In genomic region chr12:51590347-51591019, GRCh38 we compare ENCODE assay signal across 8 cellular contexts. TPM values are rescaled to one million over a fixed set of nuclear protein-coding genes. Genes with fewer than 3 reads are reported as not detected.
DNase-seq lines count a peak whose midpoint lies in the region; TF ChIP-seq lines count a peak whose summit lies in the region.

No MANE protein-coding gene starts in this region.

- H3K4me3 ChIP-seq in OCI-LY1 (ENCODE audit: low read depth, low read length, poor library complexity, severe bottlenecking) (peak overlapping the region; percentile 56), fibroblast of mammary gland (ENCODE audit: control insufficient read depth, low read depth, low read length) (peak overlapping the region; percentile 58), neural cell (ENCODE audit: low read length) (peak overlapping the region; percentile 68)

- peaks cover 10% of the 10 kb centered on the region for H3K4me1 Mint-ChIP-seq in stimulated activated naive CD8-positive, alpha-beta T cell treated with anti-CD3 and anti-CD28 coated beads, Interleukin-15, Interleukin-2, amounts not matched to agents 100 ng/mL and 50 ng/mL, for 24 hours (ENCODE audit: low read depth)

- peaks cover 51% of the 10 kb centered on the region for H3K27me3 Mint-ChIP-seq in stimulated activated naive CD8-positive, alpha-beta T cell treated with anti-CD3 and anti-CD28 coated beads, Interleukin-15, Interleukin-2, amounts not matched to agents 100 ng/mL and 50 ng/mL, for 24 hours

- peak; percentile 17 for TF ChIP-seq EP300 in neural cell (conservative IDR thresholded peaks at IDR 0.05; ENCODE audit: poor library complexity, severe bottlenecking)

- H2AFZ ChIP-seq in OCI-LY1 (ENCODE audit: low read length), result no peak overlapping the region
- H2AFZ ChIP-seq in neural cell (ENCODE audit: low read depth, low read length), result no peak overlapping the region

- TF ChIP-seq CTCF in OCI-LY1 (IDR thresholded peaks at IDR 0.05; ENCODE audit: low read length) (peak; percentile 24; the same call in 1 of the 2 replicates), fibroblast of mammary gland (conservative IDR thresholded peaks at IDR 0.05; ENCODE audit: control insufficient read depth, insufficient read depth, low read depth, low read length) (peak; percentile 25), neural cell (IDR thresholded peaks at IDR 0.05; ENCODE audit: poor library complexity, severe bottlenecking) (peak; percentile 90)

- no peaks in the 10 kb centered on the region for H3K9me2 ChIP-seq in OCI-LY1 (ENCODE audit: low read depth, low read length)
- no peaks in the 10 kb centered on the region for H3K9me2 ChIP-seq in neural cell (ENCODE audit: insufficient read depth, low read length)

- peak overlapping the region; percentile 86 for H3K4me3 Mint-ChIP-seq in stimulated activated naive CD8-positive, alpha-beta T cell treated with anti-CD3 and anti-CD28 coated beads, Interleukin-15, Interleukin-2, amounts not matched to agents 100 ng/mL and 50 ng/mL, for 24 hours

- H3F3A ChIP-seq in OCI-LY1 (ENCODE audit: insufficient read depth, low read length), result no peaks in the 10 kb centered on the region
- no peaks in the 10 kb centered on the region for H3F3A ChIP-seq in neural cell (ENCODE audit: insufficient read depth, low read length, poor library complexity, severe bottlenecking)

- H3K79me2 ChIP-seq in OCI-LY1 (ENCODE audit: insufficient read depth, low read length), result no peaks in the 10 kb centered on the region
- peaks cover 33% of the 10 kb centered on the region for H3K79me2 ChIP-seq in neural cell (replicated peaks; ENCODE audit: insufficient read depth, low read length)

- H3K27me3 ChIP-seq in OCI-LY1 (ENCODE audit: insufficient read depth, low read length) (no peaks in the 10 kb centered on the region; the same call in 1 of the 2 replicates), neural cell (ENCODE audit: insufficient read depth, low read depth, low read length) (no peaks in the 10 kb centered on the region)

- TF ChIP-seq RAD21 in neural cell (conservative IDR thresholded peaks at IDR 0.05), result no peak

- no peak overlapping the region for H3K27ac ChIP-seq in OCI-LY1 (ENCODE audit: low read depth, low read length, poor library complexity, severe bottlenecking)
- H3K27ac ChIP-seq in neural cell (ENCODE audit: low read length), result peak overlapping the region; percentile 1

- peak overlapping the region; percentile 68 for H3K4me2 ChIP-seq in OCI-LY1 (ENCODE audit: low read length)
- H3K4me2 ChIP-seq in neural cell (ENCODE audit: low read length), result peak overlapping the region; percentile 13

- H3K9ac ChIP-seq in OCI-LY1 (ENCODE audit: low read length) (peak overlapping the region; percentile 30; the same call in 1 of the 2 replicates), neural cell (ENCODE audit: low read length) (peak overlapping the region; percentile 52)

- peak overlapping the region; percentile 92 for H3K27ac Mint-ChIP-seq in stimulated activated naive CD8-positive, alpha-beta T cell treated with anti-CD3 and anti-CD28 coated beads, Interleukin-15, Interleukin-2, amounts not matched to agents 100 ng/mL and 50 ng/mL, for 24 hours

- no peaks in the 10 kb centered on the region for H3K9me3 Mint-ChIP-seq in stimulated activated naive CD8-positive, alpha-beta T cell treated with anti-CD3 and anti-CD28 coated beads, Interleukin-15, Interleukin-2, amounts not matched to agents 100 ng/mL and 50 ng/mL, for 24 hours

- H3K36me3 Mint-ChIP-seq in stimulated activated naive CD8-positive, alpha-beta T cell treated with anti-CD3 and anti-CD28 coated beads, Interleukin-15, Interleukin-2, amounts not matched to agents 100 ng/mL and 50 ng/mL, for 24 hours (ENCODE audit: low read depth), result no peaks in the 10 kb centered on the region

- H4K20me1 ChIP-seq in OCI-LY1 (ENCODE audit: insufficient read depth, low read length) (no peaks in the 10 kb centered on the region), neural cell (ENCODE audit: insufficient read depth) (no peaks in the 10 kb centered on the region)

- no peaks in the 10 kb centered on the region for H3K9me3 ChIP-seq in OCI-LY1 (ENCODE audit: low read length)
- no peaks in the 10 kb centered on the region for H3K9me3 ChIP-seq in neural cell (ENCODE audit: low read length)

- H3K36me3 ChIP-seq in OCI-LY1 (ENCODE audit: insufficient read depth, low read length) (no peaks in the 10 kb centered on the region), neural cell (ENCODE audit: insufficient read depth, low read length) (no peaks in the 10 kb centered on the region)

- DNase-seq in AG20443 (ENCODE audit: low spot score), result peak; percentile 96
- peak; percentile 57 for DNase-seq in GM19240 (ENCODE audit: insufficient read length, low spot score)
- peak; percentile 81 for DNase-seq in HuH-7 (ENCODE audit: low spot score)
- DNase-seq in activated T-helper 1 cell treated with Interleukin-2 at 50 U/mL for 16 hours (ENCODE audit: low read depth), result peak; percentile 50
- peak; percentile 64 for DNase-seq in fibroblast of mammary gland (ENCODE audit: low read depth)

- peaks cover 7% of the 10 kb centered on the region for H3K4me1 ChIP-seq in OCI-LY1 (ENCODE audit: insufficient read depth, low read length, severe bottlenecking)

TF ChIP-seq in neural cell, 6 proteins besides CTCF, POLR2A, EP300 and RAD21:
- TF ChIP-seq SMC3 (conservative IDR thresholded peaks at IDR 0.05; ENCODE audit: poor library complexity), result peak; percentile 62
- no peak for TF ChIP-seq REST (IDR thresholded peaks at IDR 0.05; ENCODE audit: borderline replicate concordance)
- no peak for TF ChIP-seq EZH2 (IDR thresholded peaks at IDR 0.05; ENCODE audit: borderline replicate concordance, insufficient read depth, low read length, poor library complexity, severe bottlenecking)
- TF ChIP-seq MXI1 (conservative IDR thresholded peaks at IDR 0.05; ENCODE audit: poor library complexity, severe bottlenecking), result peak; percentile 29
TF ChIP-seq in neural cell: peak in this region for 2.

RNA-seq across cellular contexts. Expression of gene SCN8A, which starts 0.6 kb away (rescaled TPM):
- polyA plus RNA-seq in neural cell, result 14.2 and 15.2 TPM in 2 replicates
- 58.7 and 73.0 TPM in 2 replicates for polyA minus RNA-seq in neural cell

Comparison
In these comparisons a context has a peak if more than half of its experiments do, and no peak if none do; other contexts are left out.
1. CTCF ChIP-seq: peak in every context shown above with its lines; median percentile 90 in neural cell; 25 in fibroblast of mammary gland; 24 in OCI-LY1.